1 cellular context compared by ENCODE assay signal in the genomic region with DNA sequence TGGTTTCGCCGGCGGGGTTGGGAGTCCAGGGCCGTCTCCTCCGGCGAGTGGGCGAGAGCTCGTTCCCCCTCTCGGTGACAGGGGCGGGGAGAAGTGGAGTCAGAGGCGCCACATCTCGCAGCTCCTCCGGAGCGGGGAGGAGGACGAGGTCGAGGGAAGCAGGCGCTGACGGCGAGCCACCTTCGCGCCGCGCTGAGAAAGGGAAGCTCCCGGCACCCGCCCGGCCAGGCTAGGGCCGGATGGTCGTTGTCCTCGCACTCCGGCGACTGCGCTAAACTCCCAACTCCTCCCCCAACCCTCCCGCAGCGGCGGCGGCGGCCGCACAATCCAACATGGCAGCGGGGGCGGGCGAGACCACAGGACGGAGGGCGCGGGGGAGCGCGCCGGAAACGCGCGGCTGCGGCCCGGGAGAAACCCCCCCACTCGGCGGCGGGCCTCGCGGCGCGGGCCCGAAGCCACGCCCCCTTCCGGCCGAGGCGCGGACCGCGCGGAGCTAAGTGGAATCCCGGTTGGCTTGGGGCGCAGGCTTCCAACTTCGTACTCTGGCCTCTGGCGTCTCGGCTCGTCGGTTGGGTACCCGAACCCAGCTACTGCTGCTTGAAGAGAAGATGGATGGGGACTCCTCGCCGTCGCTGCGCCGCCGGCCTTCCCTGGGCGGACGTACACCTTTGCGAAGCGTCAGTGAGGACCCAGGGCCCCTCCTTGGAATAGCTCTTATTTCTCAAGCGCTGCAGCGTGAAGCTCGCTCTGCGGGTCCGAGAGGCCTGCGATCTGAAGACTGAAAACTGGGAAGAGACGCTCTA.
TF ChIP-seq lines count a peak whose summit lies in the region.

A gene (minus strand): TSS at position 270 of the 803 bp plus-strand sequence. CDS start 269 bp downstream, at position 1.

TF ChIP-seq in HepG2, 621 proteins besides CTCF, POLR2A, EP300 and RAD21 (continued from another document and continues in another):
- TF ChIP-seq, protein P1, sequence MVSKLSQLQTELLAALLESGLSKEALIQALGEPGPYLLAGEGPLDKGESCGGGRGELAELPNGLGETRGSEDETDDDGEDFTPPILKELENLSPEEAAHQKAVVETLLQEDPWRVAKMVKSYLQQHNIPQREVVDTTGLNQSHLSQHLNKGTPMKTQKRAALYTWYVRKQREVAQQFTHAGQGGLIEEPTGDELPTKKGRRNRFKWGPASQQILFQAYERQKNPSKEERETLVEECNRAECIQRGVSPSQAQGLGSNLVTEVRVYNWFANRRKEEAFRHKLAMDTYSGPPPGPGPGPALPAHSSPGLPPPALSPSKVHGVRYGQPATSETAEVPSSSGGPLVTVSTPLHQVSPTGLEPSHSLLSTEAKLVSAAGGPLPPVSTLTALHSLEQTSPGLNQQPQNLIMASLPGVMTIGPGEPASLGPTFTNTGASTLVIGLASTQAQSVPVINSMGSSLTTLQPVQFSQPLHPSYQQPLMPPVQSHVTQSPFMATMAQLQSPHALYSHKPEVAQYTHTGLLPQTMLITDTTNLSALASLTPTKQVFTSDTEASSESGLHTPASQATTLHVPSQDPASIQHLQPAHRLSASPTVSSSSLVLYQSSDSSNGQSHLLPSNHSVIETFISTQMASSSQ (IDR thresholded peaks at IDR 0.05; ENCODE audit: low read depth) = no peak; the same call in 1 of the 2 replicates
- TF ChIP-seq, protein P1 (CRISPR knock-in tag; IDR thresholded peaks at IDR 0.05; ENCODE audit: borderline replicate concordance) = no peak; the same call in 1 of the 2 replicates
- TF ChIP-seq CHD4 (IDR thresholded peaks at IDR 0.05; ENCODE audit: borderline replicate concordance, low read length) = no peak
- no peak for TF ChIP-seq ZNF367 (CRISPR knock-in tag; IDR thresholded peaks at IDR 0.05; ENCODE audit: borderline replicate concordance)
- no peak for TF ChIP-seq ZNF354B (CRISPR knock-in tag; IDR thresholded peaks at IDR 0.05)
- TF ChIP-seq ZNF205 (CRISPR knock-in tag; IDR thresholded peaks at IDR 0.05) = no peak
- TF ChIP-seq, protein P2, sequence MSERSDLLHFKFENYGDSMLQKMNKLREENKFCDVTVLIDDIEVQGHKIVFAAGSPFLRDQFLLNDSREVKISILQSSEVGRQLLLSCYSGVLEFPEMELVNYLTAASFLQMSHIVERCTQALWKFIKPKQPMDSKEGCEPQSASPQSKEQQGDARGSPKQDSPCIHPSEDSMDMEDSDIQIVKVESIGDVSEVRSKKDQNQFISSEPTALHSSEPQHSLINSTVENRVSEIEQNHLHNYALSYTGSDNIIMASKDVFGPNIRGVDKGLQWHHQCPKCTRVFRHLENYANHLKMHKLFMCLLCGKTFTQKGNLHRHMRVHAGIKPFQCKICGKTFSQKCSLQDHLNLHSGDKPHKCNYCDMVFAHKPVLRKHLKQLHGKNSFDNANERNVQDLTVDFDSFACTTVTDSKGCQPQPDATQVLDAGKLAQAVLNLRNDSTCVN (CRISPR knock-in tag; IDR thresholded peaks at IDR 0.05; ENCODE audit: borderline replicate concordance) = no peak
- TF ChIP-seq ISX (CRISPR knock-in tag; conservative IDR thresholded peaks at IDR 0.05) = no peak
- no peak; the same call in 1 of the 2 replicates for TF ChIP-seq SOX13 (IDR thresholded peaks at IDR 0.05)
- TF ChIP-seq SOX13 (CRISPR knock-in tag; conservative IDR thresholded peaks at IDR 0.05 in 1 of 2, IDR thresholded peaks at IDR 0.05 in 1 of 2) = peak in 1 of 2 experiments; percentile 42; a peak in 2 of 4 replicates
- TF ChIP-seq, protein P3, sequence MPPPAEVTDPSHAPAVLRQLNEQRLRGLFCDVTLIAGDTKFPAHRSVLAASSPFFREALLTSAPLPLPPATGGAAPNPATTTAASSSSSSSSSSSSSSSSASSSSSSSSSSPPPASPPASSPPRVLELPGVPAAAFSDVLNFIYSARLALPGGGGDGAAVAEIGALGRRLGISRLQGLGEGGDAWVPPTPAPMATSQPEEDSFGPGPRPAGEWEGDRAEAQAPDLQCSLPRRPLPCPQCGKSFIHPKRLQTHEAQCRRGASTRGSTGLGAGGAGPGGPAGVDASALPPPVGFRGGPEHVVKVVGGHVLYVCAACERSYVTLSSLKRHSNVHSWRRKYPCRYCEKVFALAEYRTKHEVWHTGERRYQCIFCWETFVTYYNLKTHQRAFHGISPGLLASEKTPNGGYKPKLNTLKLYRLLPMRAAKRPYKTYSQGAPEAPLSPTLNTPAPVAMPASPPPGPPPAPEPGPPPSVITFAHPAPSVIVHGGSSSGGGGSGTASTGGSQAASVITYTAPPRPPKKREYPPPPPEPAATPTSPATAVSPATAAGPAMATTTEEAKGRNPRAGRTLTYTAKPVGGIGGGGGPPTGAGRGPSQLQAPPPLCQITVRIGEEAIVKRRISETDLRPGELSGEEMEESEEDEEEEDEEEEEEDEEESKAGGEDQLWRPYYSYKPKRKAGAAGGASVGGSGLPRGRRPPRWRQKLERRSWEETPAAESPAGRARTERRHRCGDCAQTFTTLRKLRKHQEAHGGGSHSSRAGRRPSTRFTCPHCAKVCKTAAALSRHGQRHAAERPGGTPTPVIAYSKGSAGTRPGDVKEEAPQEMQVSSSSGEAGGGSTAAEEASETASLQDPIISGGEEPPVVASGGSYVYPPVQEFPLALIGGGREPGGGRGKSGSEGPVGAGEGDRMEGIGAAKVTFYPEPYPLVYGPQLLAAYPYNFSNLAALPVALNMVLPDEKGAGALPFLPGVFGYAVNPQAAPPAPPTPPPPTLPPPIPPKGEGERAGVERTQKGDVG (CRISPR knock-in tag; IDR thresholded peaks at IDR 0.05; ENCODE audit: borderline replicate concordance) = no peak
- TF ChIP-seq SMARCE1 (IDR thresholded peaks at IDR 0.05; ENCODE audit: borderline replicate concordance) = no peak
- TF ChIP-seq, protein P4, sequence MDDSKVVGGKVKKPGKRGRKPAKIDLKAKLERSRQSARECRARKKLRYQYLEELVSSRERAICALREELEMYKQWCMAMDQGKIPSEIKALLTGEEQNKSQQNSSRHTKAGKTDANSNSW (CRISPR knock-in tag; IDR thresholded peaks at IDR 0.05; ENCODE audit: borderline replicate concordance) = no peak
- peak; percentile 77 for TF ChIP-seq KDM2A (CRISPR knock-in tag; IDR thresholded peaks at IDR 0.05; ENCODE audit: borderline replicate concordance, low read depth)
- no peak; the same call in 1 of the 2 replicates for TF ChIP-seq TGIF2 (CRISPR knock-in tag; IDR thresholded peaks at IDR 0.05)
- TF ChIP-seq, protein P5, sequence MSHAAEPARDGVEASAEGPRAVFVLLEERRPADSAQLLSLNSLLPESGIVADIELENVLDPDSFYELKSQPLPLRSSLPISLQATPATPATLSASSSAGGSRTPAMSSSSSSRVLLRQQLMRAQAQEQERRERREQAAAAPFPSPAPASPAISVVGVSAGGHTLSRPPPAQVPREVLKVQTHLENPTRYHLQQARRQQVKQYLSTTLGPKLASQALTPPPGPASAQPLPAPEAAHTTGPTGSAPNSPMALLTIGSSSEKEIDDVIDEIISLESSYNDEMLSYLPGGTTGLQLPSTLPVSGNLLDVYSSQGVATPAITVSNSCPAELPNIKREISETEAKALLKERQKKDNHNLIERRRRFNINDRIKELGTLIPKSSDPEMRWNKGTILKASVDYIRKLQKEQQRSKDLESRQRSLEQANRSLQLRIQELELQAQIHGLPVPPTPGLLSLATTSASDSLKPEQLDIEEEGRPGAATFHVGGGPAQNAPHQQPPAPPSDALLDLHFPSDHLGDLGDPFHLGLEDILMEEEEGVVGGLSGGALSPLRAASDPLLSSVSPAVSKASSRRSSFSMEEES (CRISPR knock-in tag; IDR thresholded peaks at IDR 0.05) = no peak
- TF ChIP-seq, protein P6, sequence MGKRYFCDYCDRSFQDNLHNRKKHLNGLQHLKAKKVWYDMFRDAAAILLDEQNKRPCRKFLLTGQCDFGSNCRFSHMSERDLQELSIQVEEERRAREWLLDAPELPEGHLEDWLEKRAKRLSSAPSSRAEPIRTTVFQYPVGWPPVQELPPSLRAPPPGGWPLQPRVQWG (CRISPR knock-in tag; IDR thresholded peaks at IDR 0.05; ENCODE audit: borderline replicate concordance, low read depth) = no peak
- no peak for TF ChIP-seq FOXA1 (IDR thresholded peaks at IDR 0.05)
- TF ChIP-seq FOXA1 (CRISPR knock-in tag; IDR thresholded peaks at IDR 0.05) = no peak; the same call in 1 of the 2 replicates
- peak; percentile 81; the same call in 1 of the 2 replicates for TF ChIP-seq ZNF383 (CRISPR knock-in tag; IDR thresholded peaks at IDR 0.05; ENCODE audit: borderline replicate concordance)
- TF ChIP-seq TBP (CRISPR knock-in tag; IDR thresholded peaks at IDR 0.05) = no peak
- peak; percentile 55; the same call in 1 of the 2 replicates for TF ChIP-seq HNRNPUL1 (IDR thresholded peaks at IDR 0.05; ENCODE audit: low read depth, low read length)
- TF ChIP-seq, protein P7, sequence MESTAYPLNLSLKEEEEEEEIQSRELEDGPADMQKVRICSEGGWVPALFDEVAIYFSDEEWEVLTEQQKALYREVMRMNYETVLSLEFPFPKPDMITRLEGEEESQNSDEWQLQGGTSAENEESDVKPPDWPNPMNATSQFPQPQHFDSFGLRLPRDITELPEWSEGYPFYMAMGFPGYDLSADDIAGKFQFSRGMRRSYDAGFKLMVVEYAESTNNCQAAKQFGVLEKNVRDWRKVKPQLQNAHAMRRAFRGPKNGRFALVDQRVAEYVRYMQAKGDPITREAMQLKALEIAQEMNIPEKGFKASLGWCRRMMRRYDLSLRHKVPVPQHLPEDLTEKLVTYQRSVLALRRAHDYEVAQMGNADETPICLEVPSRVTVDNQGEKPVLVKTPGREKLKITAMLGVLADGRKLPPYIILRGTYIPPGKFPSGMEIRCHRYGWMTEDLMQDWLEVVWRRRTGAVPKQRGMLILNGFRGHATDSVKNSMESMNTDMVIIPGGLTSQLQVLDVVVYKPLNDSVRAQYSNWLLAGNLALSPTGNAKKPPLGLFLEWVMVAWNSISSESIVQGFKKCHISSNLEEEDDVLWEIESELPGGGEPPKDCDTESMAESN (CRISPR knock-in tag; conservative IDR thresholded peaks at IDR 0.05) = peak; percentile 89; the same call in 1 of the 2 replicates
- TF ChIP-seq, protein P8, sequence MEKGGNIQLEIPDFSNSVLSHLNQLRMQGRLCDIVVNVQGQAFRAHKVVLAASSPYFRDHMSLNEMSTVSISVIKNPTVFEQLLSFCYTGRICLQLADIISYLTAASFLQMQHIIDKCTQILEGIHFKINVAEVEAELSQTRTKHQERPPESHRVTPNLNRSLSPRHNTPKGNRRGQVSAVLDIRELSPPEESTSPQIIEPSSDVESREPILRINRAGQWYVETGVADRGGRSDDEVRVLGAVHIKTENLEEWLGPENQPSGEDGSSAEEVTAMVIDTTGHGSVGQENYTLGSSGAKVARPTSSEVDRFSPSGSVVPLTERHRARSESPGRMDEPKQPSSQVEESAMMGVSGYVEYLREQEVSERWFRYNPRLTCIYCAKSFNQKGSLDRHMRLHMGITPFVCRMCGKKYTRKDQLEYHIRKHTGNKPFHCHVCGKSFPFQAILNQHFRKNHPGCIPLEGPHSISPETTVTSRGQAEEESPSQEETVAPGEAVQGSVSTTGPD (CRISPR knock-in tag; IDR thresholded peaks at IDR 0.05) = no peak
- 0 out of 2 replicates have a peak, but pooled peaks have one; percentile 79 for TF ChIP-seq ZFP37 (CRISPR knock-in tag; IDR thresholded peaks at IDR 0.05; ENCODE audit: borderline replicate concordance)
- no peak for TF ChIP-seq ZNF207 (IDR thresholded peaks at IDR 0.05; ENCODE audit: borderline replicate concordance)
- no peak for TF ChIP-seq ZNF619 (CRISPR knock-in tag; IDR thresholded peaks at IDR 0.05)
- TF ChIP-seq, protein P9, sequence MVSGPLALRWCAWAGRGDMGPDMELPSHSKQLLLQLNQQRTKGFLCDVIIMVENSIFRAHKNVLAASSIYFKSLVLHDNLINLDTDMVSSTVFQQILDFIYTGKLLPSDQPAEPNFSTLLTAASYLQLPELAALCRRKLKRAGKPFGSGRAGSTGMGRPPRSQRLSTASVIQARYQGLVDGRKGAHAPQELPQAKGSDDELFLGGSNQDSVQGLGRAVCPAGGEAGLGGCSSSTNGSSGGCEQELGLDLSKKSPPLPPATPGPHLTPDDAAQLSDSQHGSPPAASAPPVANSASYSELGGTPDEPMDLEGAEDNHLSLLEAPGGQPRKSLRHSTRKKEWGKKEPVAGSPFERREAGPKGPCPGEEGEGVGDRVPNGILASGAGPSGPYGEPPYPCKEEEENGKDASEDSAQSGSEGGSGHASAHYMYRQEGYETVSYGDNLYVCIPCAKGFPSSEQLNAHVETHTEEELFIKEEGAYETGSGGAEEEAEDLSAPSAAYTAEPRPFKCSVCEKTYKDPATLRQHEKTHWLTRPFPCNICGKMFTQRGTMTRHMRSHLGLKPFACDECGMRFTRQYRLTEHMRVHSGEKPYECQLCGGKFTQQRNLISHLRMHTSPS (CRISPR knock-in tag; IDR thresholded peaks at IDR 0.05; ENCODE audit: low read depth) = no peak
- TF ChIP-seq TEAD3 (CRISPR knock-in tag; optimal IDR thresholded peaks at IDR 0.05; ENCODE audit: borderline replicate concordance) = no peak
- TF ChIP-seq POLR2AphosphoS2 (IDR thresholded peaks at IDR 0.05; ENCODE audit: low read depth, low read length) = no peak
- TF ChIP-seq, protein P10, sequence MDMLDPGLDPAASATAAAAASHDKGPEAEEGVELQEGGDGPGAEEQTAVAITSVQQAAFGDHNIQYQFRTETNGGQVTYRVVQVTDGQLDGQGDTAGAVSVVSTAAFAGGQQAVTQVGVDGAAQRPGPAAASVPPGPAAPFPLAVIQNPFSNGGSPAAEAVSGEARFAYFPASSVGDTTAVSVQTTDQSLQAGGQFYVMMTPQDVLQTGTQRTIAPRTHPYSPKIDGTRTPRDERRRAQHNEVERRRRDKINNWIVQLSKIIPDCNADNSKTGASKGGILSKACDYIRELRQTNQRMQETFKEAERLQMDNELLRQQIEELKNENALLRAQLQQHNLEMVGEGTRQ (IDR thresholded peaks at IDR 0.05; ENCODE audit: low read depth, low read length) = no peak
- TF ChIP-seq, protein P10 (CRISPR knock-in tag; IDR thresholded peaks at IDR 0.05; ENCODE audit: borderline replicate concordance) = no peak
- TF ChIP-seq PLRG1 (conservative IDR thresholded peaks at IDR 0.05) = no peak
- TF ChIP-seq PAX8 (CRISPR knock-in tag; IDR thresholded peaks at IDR 0.05; ENCODE audit: borderline replicate concordance) = 0 out of 2 replicates have a peak, but pooled peaks have one; percentile 39
